Comparison of ENCODE assay signal across 8 cellular contexts in the genomic region with DNA sequence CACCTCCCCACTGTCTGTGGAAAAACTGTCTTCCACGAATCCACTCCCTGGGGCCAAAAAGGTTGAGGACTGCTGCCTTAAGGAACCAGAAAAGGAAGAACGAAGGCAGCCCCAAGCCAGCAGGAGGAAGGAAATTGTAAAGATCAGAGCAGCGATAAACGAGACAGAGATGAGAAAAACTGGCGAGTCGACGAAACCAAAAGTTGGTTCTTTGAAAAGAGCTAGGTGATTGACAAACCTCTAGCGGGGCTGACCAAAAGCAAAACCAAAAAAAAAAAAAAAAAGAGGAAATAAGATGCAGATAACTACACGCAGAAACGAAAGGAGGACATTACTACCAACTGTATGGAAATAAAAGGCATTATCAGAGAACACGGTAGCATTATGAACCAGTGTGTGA.
DNase-seq lines count a peak whose midpoint lies in the region; ATAC-seq and TF ChIP-seq lines count a peak whose summit lies in the region.

No MANE protein-coding gene starts in this region.

- H3K9me3 ChIP-seq in heart left ventricle (no peaks in the 10 kb centered on the region), right cardiac atrium (ENCODE audit: control insufficient read depth, low read length) (no peaks in the 10 kb centered on the region)

- DNase-seq in heart left ventricle (peak in 1 of 5 donors; percentile 33), left cardiac atrium (no peak), HT1080 (ENCODE audit: low read depth) (peak; percentile 19), right cardiac atrium (peak in 2 of 3 donors; percentile 25 to 34), H4 (ENCODE audit: low spot score) (no peak)
- DNase-seq in activated CD4-positive, alpha-beta T cell treated with anti-CD3 and anti-CD28 coated beads for 48 hours = peak; percentile 66

- H3K9me3 Mint-ChIP-seq in stimulated activated memory B cell treated with anti-CD40 and anti-IgM and Interleukin-4, amounts not matched to agents 10 μg/mL and 1 μg/mL and 100 μg/mL, for 72 hours = no peaks in the 10 kb centered on the region

- H3K27ac ChIP-seq in heart left ventricle (peak overlapping the region in 6 of 12 donors; percentile 22 to 85 (median 36)), right cardiac atrium (ENCODE audit: low read length) (no peak overlapping the region)

- ATAC-seq in heart left ventricle = peak in 1 of 4 donors; percentile 44
- ATAC-seq in left cardiac atrium = no peak
- ATAC-seq in right cardiac atrium = no peak
- ATAC-seq in stimulated activated memory B cell treated with anti-CD40 and anti-IgM and Interleukin-4, amounts not matched to agents 10 μg/mL and 1 μg/mL and 100 μg/mL, for 72 hours = peak; percentile 95
- no peak for ATAC-seq in GM19463 (IDR thresholded peaks at IDR 0.05; ENCODE audit: unreplicated experiment)

- no peaks in the 10 kb centered on the region for H3K27me3 Mint-ChIP-seq in stimulated activated memory B cell treated with anti-CD40 and anti-IgM and Interleukin-4, amounts not matched to agents 10 μg/mL and 1 μg/mL and 100 μg/mL, for 72 hours

- no peaks in the 10 kb centered on the region for H3K36me3 ChIP-seq in heart left ventricle

- H3K4me3 ChIP-seq in heart left ventricle (peak overlapping the region in 8 of 12 donors; percentile 0 to 39 (median 20)), right cardiac atrium (ENCODE audit: low read length) (no peak overlapping the region)

- H3K4me3 Mint-ChIP-seq in stimulated activated memory B cell treated with anti-CD40 and anti-IgM and Interleukin-4, amounts not matched to agents 10 μg/mL and 1 μg/mL and 100 μg/mL, for 72 hours = peak overlapping the region; percentile 39

- peaks cover 0 to 48% (median 15%) of the 10 kb centered on the region in 12 donors for H3K4me1 ChIP-seq in heart left ventricle
- no peaks in the 10 kb centered on the region for H3K4me1 ChIP-seq in right cardiac atrium (ENCODE audit: control insufficient read depth, insufficient read depth, low read length)

- intact Hi-C loops in heart left ventricle (cut with DNase I) (no loop called here), left cardiac atrium (cut with DNase I) (no loop called here), right cardiac atrium (cut with DNase I) (no loop called here)

- H3K36me3 Mint-ChIP-seq in stimulated activated memory B cell treated with anti-CD40 and anti-IgM and Interleukin-4, amounts not matched to agents 10 μg/mL and 1 μg/mL and 100 μg/mL, for 72 hours = peaks cover 5% of the 10 kb centered on the region

- peak overlapping the region; percentile 76 for H3K27ac Mint-ChIP-seq in stimulated activated memory B cell treated with anti-CD40 and anti-IgM and Interleukin-4, amounts not matched to agents 10 μg/mL and 1 μg/mL and 100 μg/mL, for 72 hours

- H3K27me3 ChIP-seq in heart left ventricle = no peaks in the 10 kb centered on the region
- no peaks in the 10 kb centered on the region for H3K27me3 ChIP-seq in right cardiac atrium (ENCODE audit: control insufficient read depth, insufficient read depth)

- H3K4me1 Mint-ChIP-seq in stimulated activated memory B cell treated with anti-CD40 and anti-IgM and Interleukin-4, amounts not matched to agents 10 μg/mL and 1 μg/mL and 100 μg/mL, for 72 hours = peaks cover 54% of the 10 kb centered on the region

- 25 to 45% (median 36%) methylated on average over 11 of the region's 11 CpGs for WGBS in heart left ventricle, 4 donors
- WGBS in right cardiac atrium = 31% methylated on average over 11 of the region's 11 CpGs

- no peak for TF ChIP-seq POLR2A in heart left ventricle (IDR thresholded peaks at IDR 0.05)

- TF ChIP-seq CTCF in heart left ventricle (IDR thresholded peaks at IDR 0.05) = no peak

Comparison
In these comparisons a context has a peak if more than half of its experiments do, and no peak if none do; other contexts are left out.
1. DNase-seq: peak in HT1080 (single experiment), activated CD4-positive, alpha-beta T cell treated with anti-CD3 and anti-CD28 coated beads for 48 hours (single experiment) and right cardiac atrium (2 of 3); none in left cardiac atrium (single experiment) and H4 (single experiment).